14 cellular contexts compared by ENCODE assay signal in the genomic region with DNA sequence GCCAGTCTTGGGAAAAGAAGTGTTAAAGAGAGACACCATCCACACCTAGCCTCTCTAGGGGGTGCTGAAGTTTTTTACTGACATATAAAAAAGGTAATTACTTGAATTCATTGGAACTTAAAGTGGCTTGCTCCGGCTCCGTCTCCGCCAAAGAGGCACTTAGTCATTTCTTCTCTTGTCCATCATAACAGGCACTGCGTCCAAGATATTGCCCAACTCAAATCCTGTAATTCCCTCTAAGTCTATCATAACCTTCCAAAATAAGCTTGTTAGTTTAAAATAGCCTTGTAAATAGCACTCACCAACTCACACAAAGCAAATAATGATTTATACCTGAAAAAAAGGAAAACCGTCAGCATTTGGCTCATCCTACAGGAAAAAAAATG.
DNase-seq lines count a peak whose midpoint lies in the region; ATAC-seq and TF ChIP-seq lines count a peak whose summit lies in the region.
"Had no signal": no experiment of that assay in that cellular context is flagged by ENCODE, and none has a peak within 500 bp of the region (broad histone marks: within the 10 kb centered on the region; RNA-seq: fewer than 3 reads in every experiment).

No MANE protein-coding gene starts in this region.

- H3K27me3 ChIP-seq in left lung (no peaks in the 10 kb centered on the region), upper lobe of right lung (no peaks in the 10 kb centered on the region)
- H3K27me3 ChIP-seq: Peyer's patch had no signal

- intact Hi-C loops in left lung (cut with DNase I): no loop called here
- intact Hi-C loops in upper lobe of right lung (cut with DNase I): no loop called here

- H3K36me3 ChIP-seq in left lung (no peaks in the 10 kb centered on the region), upper lobe of right lung (no peaks in the 10 kb centered on the region)
- H3K36me3 ChIP-seq: Peyer's patch had no signal

- DNase-seq in LHCN-M2 (ENCODE audit: low read depth) (peak; percentile 42), choroid plexus epithelial cell (ENCODE audit: low read depth) (peak; percentile 56), left lung (no peak), upper lobe of right lung (no peak), anterior cingulate cortex (lab: John Stamatoyannopoulos, UW) (no peak), cerebellum (ENCODE audit: low spot score) (no peak)
- DNase-seq: activated CD4-positive, alpha-beta T cell treated with anti-CD3 and anti-CD28 coated beads, Interleukin-2, amount 50 U/mL, for 4 hours; activated T-cell treated with anti-CD3 and anti-CD28 coated beads, Interleukin-2, amount 50 U/mL, for 72 hours; hippocampal formation; naive B cell; NCI-H1105 treated with DMSO at 0.1 percent for 48 hours; NCI-H2171; Peyer's patch had no signal

- H3K4me1 ChIP-seq in left lung: peaks cover 0 to 5% of the 10 kb centered on the region in 2 donors
- no peaks in the 10 kb centered on the region for H3K4me1 ChIP-seq in upper lobe of right lung
- H3K4me1 ChIP-seq: Peyer's patch had no signal

- TF ChIP-seq CTCF in choroid plexus epithelial cell (conservative IDR thresholded peaks at IDR 0.05; ENCODE audit: low read depth, low read length) (no peak), left lung (IDR thresholded peaks at IDR 0.05) (no peak), upper lobe of right lung (IDR thresholded peaks at IDR 0.05) (no peak)

- no peak overlapping the region for H3K4me3 ChIP-seq in choroid plexus epithelial cell (ENCODE audit: low read depth, low read length)
- H3K4me3 ChIP-seq in left lung: no peak overlapping the region
- H3K4me3 ChIP-seq in upper lobe of right lung: no peak overlapping the region
- H3K4me3 ChIP-seq: Peyer's patch had no signal

- peak; percentile 84 for ATAC-seq in left lung
- peak; percentile 45 for ATAC-seq in upper lobe of right lung
- no peak for ATAC-seq in HG03354 (IDR thresholded peaks at IDR 0.05; ENCODE audit: poor library complexity, severe bottlenecking, unreplicated experiment)
- ATAC-seq: activated T-cell treated with anti-CD3 and anti-CD28 coated beads, Interleukin-2, amount 50 U/mL, for 72 hours had no signal

- H3K27ac ChIP-seq in left lung: no peak overlapping the region
- no peak overlapping the region for H3K27ac ChIP-seq in upper lobe of right lung
- H3K27ac ChIP-seq: Peyer's patch had no signal

- H3K9me3 ChIP-seq in left lung (no peaks in the 10 kb centered on the region), upper lobe of right lung (no peaks in the 10 kb centered on the region)
- H3K9me3 ChIP-seq: Peyer's patch had no signal

Comparison
In these comparisons a context has a peak if more than half of its experiments do, and no peak if none do; other contexts are left out.
1. DNase-seq: peak in LHCN-M2 (single experiment) and choroid plexus epithelial cell (single experiment); none in left lung (0 of 2), upper lobe of right lung (single experiment), anterior cingulate cortex (0 of 58) and cerebellum (single experiment).